In the genomic region with DNA sequence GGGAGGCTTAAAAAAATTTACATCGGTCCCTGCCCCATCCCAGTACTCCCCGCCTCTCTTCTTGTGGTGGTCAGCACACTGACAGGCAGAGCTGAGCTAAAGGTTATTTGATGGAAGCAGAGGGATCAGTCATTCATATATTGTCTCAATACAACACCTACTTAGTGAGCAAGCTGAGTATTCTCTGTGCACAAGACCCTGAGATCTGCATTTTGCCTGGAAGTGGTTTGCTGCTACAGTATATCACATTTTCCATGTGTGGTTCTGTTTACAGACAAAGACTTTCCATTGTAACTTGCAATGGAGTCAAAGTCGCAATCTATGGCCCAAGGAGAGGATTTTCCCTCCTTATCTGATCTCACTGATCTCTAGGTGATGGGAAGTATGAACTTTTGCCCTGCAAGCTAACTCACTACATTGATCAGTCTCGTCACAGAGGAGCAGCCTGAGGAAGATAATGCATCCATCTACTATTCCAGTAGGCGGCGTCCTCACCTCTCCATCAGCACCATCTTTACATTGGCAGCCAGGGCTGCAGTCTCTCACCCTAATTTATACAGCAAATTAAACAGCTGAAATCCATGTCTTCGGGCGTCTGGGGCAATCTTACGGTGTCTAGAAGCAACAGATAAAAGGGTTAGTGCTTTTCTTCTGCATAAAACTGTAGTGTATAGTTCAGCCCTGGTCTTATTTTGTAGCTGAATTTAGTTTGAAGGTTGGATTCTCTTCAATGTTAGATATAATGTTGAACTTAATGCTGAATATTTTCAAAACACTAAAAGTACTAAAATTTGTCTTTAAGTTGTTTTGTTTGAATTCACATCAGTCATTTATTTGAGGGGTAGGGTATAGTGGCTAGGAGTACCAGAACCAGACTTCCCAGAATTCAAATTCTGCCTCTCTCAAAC, we compare ENCODE assay signal across 8 cellular contexts. TPM values are rescaled to one million over a fixed set of nuclear protein-coding genes. Genes with fewer than 3 reads are reported as not detected.
DNase-seq lines count a peak whose midpoint lies in the region; ATAC-seq, FAIRE-seq and TF ChIP-seq lines count a peak whose summit lies in the region.

No MANE protein-coding gene starts in this region.

- no peaks in the 10 kb centered on the region for H3K36me3 Mint-ChIP-seq in natural killer cell treated with Interleukin-12 subunit alpha and Interleukin-12 subunit beta and Interleukin-15 and Interleukin-18, amount 100 ng/mL, for 72 hours
- no peaks in the 10 kb centered on the region for H3K36me3 Mint-ChIP-seq in type B pancreatic cell

- no peak overlapping the region for H3K27ac Mint-ChIP-seq in natural killer cell treated with Interleukin-12 subunit alpha and Interleukin-12 subunit beta and Interleukin-15 and Interleukin-18, amount 100 ng/mL, for 72 hours
- H3K27ac Mint-ChIP-seq in type B pancreatic cell: no peak overlapping the region

- H3K9me1 ChIP-seq in endothelial cell of umbilical vein (replicated peaks; ENCODE audit: control insufficient read depth, extremely low read depth, insufficient read depth, low read length): no peaks in the 10 kb centered on the region

- no peaks in the 10 kb centered on the region for H3K9me3 Mint-ChIP-seq in natural killer cell treated with Interleukin-12 subunit alpha and Interleukin-12 subunit beta and Interleukin-15 and Interleukin-18, amount 100 ng/mL, for 72 hours
- no peaks in the 10 kb centered on the region for H3K9me3 Mint-ChIP-seq in type B pancreatic cell

- DNase-seq in COR-L47 (lab: John Stamatoyannopoulos, UW) (peak; percentile 31), NCI-H524 (lab: John Stamatoyannopoulos, UW) (peak; percentile 14 to 61), endothelial cell of umbilical vein (ENCODE audit: low read depth, low spot score) (peak; percentile 68), type B pancreatic cell (ENCODE audit: extremely low spot score, unreplicated experiment) (no peak)
- DNase-seq in activated CD4-positive, alpha-beta T cell treated with anti-CD3 and anti-CD28 coated beads, Interleukin-2, amount 50 U/mL, for 4 hours: peak; percentile 63 to 64
- peak; percentile 74 for DNase-seq in natural killer cell treated with Interleukin-12 subunit alpha and Interleukin-12 subunit beta and Interleukin-15 and Interleukin-18, amount 100 ng/mL, for 72 hours (ENCODE audit: low spot score)

- TF ChIP-seq CTCF in endothelial cell of umbilical vein (IDR thresholded peaks at IDR 0.05; ENCODE audit: extremely low read depth in 1 of 2, insufficient read depth in 1 of 2, low read depth in 1 of 2, low read length in 2 of 2) (peak; percentile 79 to 80), type B pancreatic cell (conservative IDR thresholded peaks at IDR 0.05) (peak; percentile 85)

- H3K27me3 Mint-ChIP-seq in natural killer cell treated with Interleukin-12 subunit alpha and Interleukin-12 subunit beta and Interleukin-15 and Interleukin-18, amount 100 ng/mL, for 72 hours: no peaks in the 10 kb centered on the region
- peaks cover 17% of the 10 kb centered on the region for H3K27me3 Mint-ChIP-seq in type B pancreatic cell

- no peaks in the 10 kb centered on the region for H4K20me1 ChIP-seq in endothelial cell of umbilical vein (replicated peaks; ENCODE audit: control insufficient read depth, extremely low read depth, insufficient read depth, low read length)

- peaks cover 24 to 25% of the 10 kb centered on the region in 2 donors for H3K4me1 Mint-ChIP-seq in natural killer cell treated with Interleukin-12 subunit alpha and Interleukin-12 subunit beta and Interleukin-15 and Interleukin-18, amount 100 ng/mL, for 72 hours (ENCODE audit: low read depth in 2 of 2)
- H3K4me1 Mint-ChIP-seq in type B pancreatic cell (ENCODE audit: unreplicated experiment): peaks cover 13% of the 10 kb centered on the region

- H3K79me2 ChIP-seq in endothelial cell of umbilical vein (ENCODE audit: control insufficient read depth, insufficient read depth, low read length): no peaks in the 10 kb centered on the region

- no peaks in the 10 kb centered on the region for H3K9me3 ChIP-seq in endothelial cell of umbilical vein (replicated peaks; ENCODE audit: control insufficient read depth, insufficient read depth, low read length)

- dilution Hi-C loops in endothelial cell of umbilical vein (cut with MboI; ENCODE audit: extremely low pct_ligation_motif_present, low sequenced_read_pairs): no loop called here

- H2AFZ ChIP-seq in endothelial cell of umbilical vein (ENCODE audit: low read depth, low read length): no peak overlapping the region

- intact Hi-C loops in endothelial cell of umbilical vein (cut with micrococcal nuclease): loop anchor here (1.0 kb wide), 5 partner anchors 30 to 332 kb away; no protein-coding TSS in a partner anchor

- H3K4me3 ChIP-seq in endothelial cell of umbilical vein (replicated peaks in 1 of 3; ENCODE audit: insufficient read depth in 1 of 3, low read depth in 1 of 3, low read length in 3 of 3): no peak overlapping the region

- CTCF ChIA-PET in endothelial cell of umbilical vein (lab: Charles Lee): interaction anchor here (0.6 to 4.3 kb wide), 37 partner anchors 9 to 1132 kb away, joined by 3 to 97 read pairs (median 4); no protein-coding TSS in a partner anchor

- TF ChIP-seq POLR2A in endothelial cell of umbilical vein (IDR thresholded peaks at IDR 0.05; ENCODE audit: low read depth, low read length): no peak

- no peak overlapping the region for H3K27ac ChIP-seq in endothelial cell of umbilical vein (ENCODE audit: insufficient read depth, low read depth, low read length)

- no peak overlapping the region for H3K9ac ChIP-seq in endothelial cell of umbilical vein (replicated peaks; ENCODE audit: extremely low read depth, insufficient read depth, low read length)

- POLR2A ChIA-PET in endothelial cell of umbilical vein (lab: Charles Lee): interaction anchor here (0.8 kb wide), 1 partner anchor 47 kb away, joined by 4 read pairs; no protein-coding TSS in a partner anchor

- peak; percentile 40 for ATAC-seq in GM19328 (IDR thresholded peaks at IDR 0.05; ENCODE audit: unreplicated experiment)
- ATAC-seq in HG03442 (IDR thresholded peaks at IDR 0.05; ENCODE audit: unreplicated experiment): peak; percentile 62
- peak; percentile 64 to 66 for ATAC-seq in natural killer cell treated with Interleukin-12 subunit alpha and Interleukin-12 subunit beta and Interleukin-15 and Interleukin-18, amount 100 ng/mL, for 72 hours

- peaks cover 3% of the 10 kb centered on the region for H3K4me1 ChIP-seq in endothelial cell of umbilical vein (ENCODE audit: control insufficient read depth, extremely low read depth, insufficient read depth, low read length)

- H3K4me3 Mint-ChIP-seq in natural killer cell treated with Interleukin-12 subunit alpha and Interleukin-12 subunit beta and Interleukin-15 and Interleukin-18, amount 100 ng/mL, for 72 hours: no peak overlapping the region
- no peak overlapping the region for H3K4me3 Mint-ChIP-seq in type B pancreatic cell

- no peak overlapping the region for H3K4me2 ChIP-seq in endothelial cell of umbilical vein (ENCODE audit: insufficient read depth, low read length)

- H3K36me3 ChIP-seq in endothelial cell of umbilical vein (ENCODE audit: control insufficient read depth in 2 of 2, extremely low read depth in 1 of 2, insufficient read depth in 2 of 2, low read length in 2 of 2): no peaks in the 10 kb centered on the region

- no TSS peak for BruUV-seq in endothelial cell of umbilical vein (replicated peaks; lab: Mats Ljungman, UMichigan)

- FAIRE-seq in endothelial cell of umbilical vein (lab: Jason Lieb, UNC): peak; percentile 47

- H3K27me3 ChIP-seq in endothelial cell of umbilical vein (ENCODE audit: control insufficient read depth in 2 of 2, insufficient read depth in 2 of 2, low read length in 2 of 2): no peaks in the 10 kb centered on the region

TF ChIP-seq in endothelial cell of umbilical vein, 7 proteins besides CTCF, POLR2A, EP300 and RAD21:
- TF ChIP-seq, protein P1, sequence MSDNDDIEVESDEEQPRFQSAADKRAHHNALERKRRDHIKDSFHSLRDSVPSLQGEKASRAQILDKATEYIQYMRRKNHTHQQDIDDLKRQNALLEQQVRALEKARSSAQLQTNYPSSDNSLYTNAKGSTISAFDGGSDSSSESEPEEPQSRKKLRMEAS (IDR thresholded peaks at IDR 0.05; ENCODE audit: insufficient read depth, insufficient read length): no peak
- no peak for TF ChIP-seq POLR2AphosphoS5 (IDR thresholded peaks at IDR 0.05; ENCODE audit: insufficient read depth, low read depth, low read length)
- no peak for TF ChIP-seq EZH2 (IDR thresholded peaks at IDR 0.05; ENCODE audit: borderline replicate concordance, low read depth, low read length, severe bottlenecking)
- TF ChIP-seq GATA2 (IDR thresholded peaks at IDR 0.05; ENCODE audit: insufficient read depth, insufficient read length, low read depth, low read length): no peak
- TF ChIP-seq JUN (IDR thresholded peaks at IDR 0.05; ENCODE audit: borderline replicate concordance, insufficient read depth, insufficient read length, low read depth): no peak
- TF ChIP-seq FOS (IDR thresholded peaks at IDR 0.05; ENCODE audit: borderline replicate concordance, insufficient read depth, low read length): no peak
- TF ChIP-seq MYC (IDR thresholded peaks at IDR 0.05; ENCODE audit: low read depth, low read length): no peak

RNA-seq across cellular contexts. Expression of a gene that starts 3.2 kb away (rescaled TPM):
- total RNA-seq in endothelial cell of umbilical vein: 17.0 and 17.6 TPM in 2 replicates
- polyA plus RNA-seq in endothelial cell of umbilical vein: 7.8 and 8.5 TPM in 2 replicates
- polyA plus RNA-seq in endothelial cell of umbilical vein (2011; cell fraction: cytosol; rRNA removed): 4.7 and 6.4 TPM in 2 replicates
- 38.4 and 40.0 TPM in 2 replicates for polyA plus RNA-seq in endothelial cell of umbilical vein (2011; cell fraction: nucleus; rRNA removed)
- 9.8 and 11.3 TPM in 2 replicates for polyA plus RNA-seq in endothelial cell of umbilical vein (2012)
- 13.2 and 19.3 TPM in 2 replicates for polyA minus RNA-seq in endothelial cell of umbilical vein
- 4.5 TPM for polyA minus RNA-seq in endothelial cell of umbilical vein (2011; cell fraction: cytosol; rRNA and poly(A)+ RNA removed)
- polyA minus RNA-seq in endothelial cell of umbilical vein (2011; cell fraction: nucleus; rRNA and poly(A)+ RNA removed): 17.5 and 18.1 TPM in 2 replicates
- 10 to 100 TPM; 27.8 to 46.7 TPM for total RNA-seq in natural killer cell treated with Interleukin-12 subunit alpha and Interleukin-12 subunit beta and Interleukin-15 and Interleukin-18, amount 100 ng/mL, for 72 hours
- total RNA-seq in type B pancreatic cell (ENCODE audit: low replicate concordance): 14.0 and 17.9 TPM in 2 replicates
